In genomic region chr14:99326041-99326710, GRCh38 we compare ENCODE assay signal across 24 cellular contexts.
"Had no signal": no experiment of that assay in that cellular context is flagged by ENCODE, and none has a peak within 500 bp of the region (broad histone marks: within the 10 kb centered on the region; RNA-seq: fewer than 3 reads in every experiment).

No MANE protein-coding gene starts in this region.

- H3K27ac ChIP-seq: gastroesophageal sphincter, hepatocyte, neutrophil, pancreas, psoas muscle, SK-N-MC, suprapubic skin, tibial artery had no signal

- H3K36me3 ChIP-seq: gastroesophageal sphincter, neutrophil, pancreas, suprapubic skin, tibial artery had no signal

- H3K4me1 ChIP-seq: gastroesophageal sphincter, pancreas, psoas muscle, suprapubic skin, tibial artery had no signal

- H3K4me3 ChIP-seq: gastroesophageal sphincter, hepatocyte, pancreas, psoas muscle, SK-N-MC, smooth muscle cell, suprapubic skin, tibial artery had no signal

- DNase-seq: activated CD4-positive, alpha-beta T cell treated with anti-CD3 and anti-CD28 coated beads for 36 hours; activated CD4-positive, CD25-positive, alpha-beta regulatory T cell; activated CD8-positive, alpha-beta T cell treated with anti-CD3 and anti-CD28 coated beads, Interleukin-2, amount 10 ng/mL, durations not matched to agents 7 days and 5 days; activated naive CD8-positive, alpha-beta T cell treated with anti-CD3 and anti-CD28 coated beads, Interleukin-2, amount 50 U/mL, for 24 hours; activated T-cell treated with anti-CD3 and anti-CD28 coated beads, Interleukin-2, amount 50 U/mL, for 24 hours; amygdala; effector memory CD8-positive, alpha-beta T cell; erythroblast; left cardiac atrium; left ventricle myocardium superior; mammary epithelial cell; naive B cell; nephron progenitor cell; pancreas; psoas muscle; stimulated activated CD4-positive, alpha-beta T cell treated with anti-CD3 and anti-CD28 coated beads, Interleukin-1b, Interleukin-23, amount 100 ng/mL, for 48 hours; stimulated activated naive CD4-positive, alpha-beta T cell; tibial artery had no signal

- ATAC-seq: activated CD8-positive, alpha-beta T cell treated with anti-CD3 and anti-CD28 coated beads, Interleukin-2, amount 10 ng/mL, durations not matched to agents 7 days and 5 days; activated naive CD8-positive, alpha-beta T cell treated with anti-CD3 and anti-CD28 coated beads, Interleukin-2, amount 50 U/mL, for 24 hours; effector memory CD8-positive, alpha-beta T cell; gastroesophageal sphincter; left cardiac atrium; left ventricle myocardium superior; pancreas; psoas muscle had no signal

- H3K27me3 ChIP-seq: hepatocyte, neutrophil, pancreas had no signal

- H3K9me3 ChIP-seq: neutrophil, pancreas, psoas muscle, suprapubic skin, tibial artery had no signal
